In the genomic region with DNA sequence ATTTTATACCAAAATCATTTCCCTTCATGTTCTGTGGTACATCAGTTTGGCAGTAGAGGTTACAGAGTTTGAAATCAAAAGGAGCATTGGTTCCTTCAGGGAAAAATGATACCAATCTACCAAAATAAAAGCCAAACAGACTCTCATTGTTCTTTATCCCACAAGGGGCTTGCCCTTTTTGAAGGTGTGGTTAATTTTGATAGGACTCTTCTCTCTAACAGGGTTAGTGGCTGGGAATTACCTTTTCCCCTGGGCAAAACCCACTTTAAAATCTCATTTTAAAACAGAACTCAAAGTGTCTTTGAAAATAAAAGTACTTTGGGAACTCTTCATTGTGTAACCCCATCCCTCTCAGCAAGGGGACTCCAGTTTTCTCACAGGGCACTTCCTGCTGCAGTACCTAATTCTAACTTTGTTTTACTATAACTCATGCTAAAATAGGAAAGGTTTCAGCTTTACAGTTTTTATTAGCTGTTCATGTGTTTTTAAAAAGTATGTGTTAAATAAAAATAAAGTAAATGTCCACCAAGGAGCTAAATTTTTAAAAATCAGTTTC, we compare ENCODE assay signal across 12 cellular contexts. TPM values are rescaled to one million over a fixed set of nuclear protein-coding genes. Genes with fewer than 3 reads are reported as not detected.
DNase-seq lines count a peak whose midpoint lies in the region; ATAC-seq, FAIRE-seq and TF ChIP-seq lines count a peak whose summit lies in the region.
"Had no signal": no experiment of that assay in that cellular context is flagged by ENCODE, and none has a peak within 500 bp of the region (broad histone marks: within the 10 kb centered on the region; RNA-seq: fewer than 3 reads in every experiment).

No MANE protein-coding gene starts in this region.

- H3K27me3 Mint-ChIP-seq in brain: no peaks in the 10 kb centered on the region
- H3K27me3 Mint-ChIP-seq in CD8-positive, alpha-beta T cell (ENCODE audit: low read depth): no peaks in the 10 kb centered on the region
- H3K27me3 Mint-ChIP-seq: naive thymus-derived CD8-positive, alpha-beta T cell had no signal

- H3K4me3 Mint-ChIP-seq in brain: peak overlapping the region in 1 of 5 experiments; percentile 49
- no peak overlapping the region for H3K4me3 Mint-ChIP-seq in CD8-positive, alpha-beta T cell

- peak; percentile 35 for FAIRE-seq in GM12891 (lab: Jason Lieb, UNC)
- FAIRE-seq: frontal cortex had no signal

- POLR2A ChIA-PET in CD8-positive, alpha-beta T cell (lab: Charles Lee): interaction anchor here (0.9 kb wide), 1 partner anchor 66 kb away, joined by 4 read pairs; no protein-coding TSS in a partner anchor

- DNase-seq in GM12891 (ENCODE audit: insufficient read length, low spot score) (no peak), HL-60 (ENCODE audit: low read depth in 1 of 2, low spot score in 1 of 2) (no peak), psoas muscle (no peak), NCI-H2196 (lab: John Stamatoyannopoulos, UW; ENCODE audit: unreplicated experiment) (no peak), activated gamma-delta T cell treated with Interleukin-2 at 50 U/mL for 16 hours (no peak)
- no peak for DNase-seq in CD8-positive, alpha-beta T cell
- no peak for DNase-seq in activated T-cell treated with anti-CD3 and anti-CD28 coated beads, Interleukin-2, amount 50 U/mL, for 48 hours
- DNase-seq: activated CD4-positive, CD25-positive, alpha-beta regulatory T cell; NCI-H187 had no signal

- H3K27ac ChIP-seq in HL-60 (replicated peaks) (peak overlapping the region; percentile 11), psoas muscle (peak overlapping the region; percentile 19)
- no peak overlapping the region for H3K27ac ChIP-seq in CD8-positive, alpha-beta T cell (ENCODE audit: low read depth, low read length)

- intact Hi-C loops in psoas muscle (cut with DNase I): loop anchor here (10.0 kb wide), 1 partner anchor 389 kb away; no protein-coding TSS in a partner anchor
- intact Hi-C loops in CD8-positive, alpha-beta T cell (cut with DNase I, micrococcal nuclease): no loop called here

- H3K9me3 ChIP-seq in psoas muscle: no peaks in the 10 kb centered on the region
- no peaks in the 10 kb centered on the region for H3K9me3 ChIP-seq in CD8-positive, alpha-beta T cell (ENCODE audit: low read length)

- H3K27ac Mint-ChIP-seq in brain: peak overlapping the region in 4 of 5 experiments; percentile 49 to 83 (median 72)
- H3K27ac Mint-ChIP-seq in CD8-positive, alpha-beta T cell: no peak overlapping the region

- H3K27me3 ChIP-seq in HL-60 (ENCODE audit: insufficient read depth, poor library complexity, severe bottlenecking) (no peaks in the 10 kb centered on the region), psoas muscle (ENCODE audit: insufficient read depth in 3 of 3, low read length in 2 of 3) (no peaks in the 10 kb centered on the region)
- H3K27me3 ChIP-seq in CD8-positive, alpha-beta T cell (ENCODE audit: insufficient read depth, low read length): no peaks in the 10 kb centered on the region

- CTCF ChIA-PET in CD8-positive, alpha-beta T cell (lab: Charles Lee): interaction anchor here (1.2 to 1.7 kb wide), 3 partner anchors 12 to 296 kb away, joined by 3 to 6 read pairs (median 4); no protein-coding TSS in a partner anchor

- peaks cover 73% of the 10 kb centered on the region for H3K4me1 ChIP-seq in psoas muscle
- peaks cover 7% of the 10 kb centered on the region for H3K4me1 ChIP-seq in CD8-positive, alpha-beta T cell (ENCODE audit: insufficient read depth, low read length)

- ATAC-seq in psoas muscle: no peak
- no peak for ATAC-seq in CD8-positive, alpha-beta T cell

- TF ChIP-seq POLR2A in GM12891 (IDR thresholded peaks at IDR 0.05; ENCODE audit: low read depth, low read length): no peak

- H3K36me3 Mint-ChIP-seq in brain: peaks cover 10% of the 10 kb centered on the region
- no peaks in the 10 kb centered on the region for H3K36me3 Mint-ChIP-seq in CD8-positive, alpha-beta T cell
- H3K36me3 Mint-ChIP-seq: naive thymus-derived CD8-positive, alpha-beta T cell had no signal

- H3K36me3 ChIP-seq in psoas muscle (ENCODE audit: insufficient read depth in 1 of 2, low read depth in 1 of 2): no peaks in the 10 kb centered on the region
- H3K36me3 ChIP-seq in CD8-positive, alpha-beta T cell (ENCODE audit: insufficient read depth, low read length): no peaks in the 10 kb centered on the region

- TF ChIP-seq CTCF in HL-60 (IDR thresholded peaks at IDR 0.05; ENCODE audit: insufficient read depth, low read length) (no peak), brain (conservative IDR thresholded peaks at IDR 0.05) (no peak), psoas muscle (IDR thresholded peaks at IDR 0.05) (no peak)
- no peak for TF ChIP-seq CTCF in CD8-positive, alpha-beta T cell (IDR thresholded peaks at IDR 0.05)

- peaks cover 89% of the 10 kb centered on the region for H3K4me1 Mint-ChIP-seq in brain
- peaks cover 36% of the 10 kb centered on the region for H3K4me1 Mint-ChIP-seq in CD8-positive, alpha-beta T cell (ENCODE audit: low read depth)

- H3K9me3 Mint-ChIP-seq in brain: no peaks in the 10 kb centered on the region
- H3K9me3 Mint-ChIP-seq in CD8-positive, alpha-beta T cell: no peaks in the 10 kb centered on the region
- H3K9me3 Mint-ChIP-seq: naive thymus-derived CD8-positive, alpha-beta T cell had no signal

- H3K4me3 ChIP-seq in HL-60 (replicated peaks; ENCODE audit: insufficient read depth, low read length) (no peak overlapping the region), psoas muscle (no peak overlapping the region)
- no peak overlapping the region for H3K4me3 ChIP-seq in CD8-positive, alpha-beta T cell (ENCODE audit: low read depth, low read length)

TF ChIP-seq in GM12891, 5 proteins besides CTCF, POLR2A, EP300 and RAD21:
- TF ChIP-seq POU2F2 (IDR thresholded peaks at IDR 0.05; ENCODE audit: low read depth, low read length): no peak
- no peak for TF ChIP-seq TAF1 (IDR thresholded peaks at IDR 0.05; ENCODE audit: low read depth, low read length)
- TF ChIP-seq SPI1 (IDR thresholded peaks at IDR 0.05; ENCODE audit: low read depth, low read length): no peak
- TF ChIP-seq PAX5 (IDR thresholded peaks at IDR 0.05; ENCODE audit: insufficient read depth, low read length, severe bottlenecking): no peak
- no peak for TF ChIP-seq POLR2AphosphoS5 (IDR thresholded peaks at IDR 0.05; ENCODE audit: low read depth, low read length)

RNA-seq across cellular contexts. Expression of a gene that starts 30.6 kb away (rescaled TPM):
- polyA plus RNA-seq in GM12891 (2012; ENCODE audit: low read depth, missing spikeins): 22.3 TPM
- polyA plus RNA-seq in brain (ENCODE audit: insufficient read depth, low read depth, low replicate concordance): 22.3 TPM
- 10 to 100 TPM; 24.4 to 38.0 (median 29.2) TPM for total RNA-seq in psoas muscle
- 10 to 100 TPM; 16.3 to 21.9 (median 19.3) TPM for polyA plus RNA-seq in psoas muscle
- 10 to 100 TPM; 43.3 to 44.8 TPM for total RNA-seq in CD8-positive, alpha-beta T cell

Comparison
In these comparisons a context has a peak if more than half of its experiments do, and no peak if none do; other contexts are left out.
1. intact Hi-C loops: an anchor here in psoas muscle (10.0 kb wide); none called in CD8-positive, alpha-beta T cell.